10 cellular contexts compared by ENCODE assay signal in genomic region chr16:71929048-71929447, GRCh38. TPM values are rescaled to one million over a fixed set of nuclear protein-coding genes. Genes with fewer than 3 reads are reported as not detected.
DNase-seq lines count a peak whose midpoint lies in the region; ATAC-seq and TF ChIP-seq lines count a peak whose summit lies in the region.
"Had no signal": no experiment of that assay in that cellular context is flagged by ENCODE, and none has a peak within 500 bp of the region (broad histone marks: within the 10 kb centered on the region; RNA-seq: fewer than 3 reads in every experiment).

No MANE protein-coding gene starts in this region.

- no peaks in the 10 kb centered on the region for H3K9me2 ChIP-seq in GM23248 (ENCODE audit: insufficient read depth)

- H3K27me3 ChIP-seq in GM23248 (replicated peaks; ENCODE audit: insufficient read depth), result no peaks in the 10 kb centered on the region

- H3K9me3 ChIP-seq in GM23248 (ENCODE audit: low read depth), result no peaks in the 10 kb centered on the region

- peaks cover 97% of the 10 kb centered on the region for H3K36me3 Mint-ChIP-seq in stimulated activated effector memory CD8-positive, alpha-beta T cell treated with anti-CD3 and anti-CD28 coated beads, Interleukin-12 subunit alpha, Interleukin-12 subunit beta, amount 100 ng/mL, for 72 hours

- no peak for TF ChIP-seq CTCF in astrocyte of the spinal cord (IDR thresholded peaks at IDR 0.05; ENCODE audit: low read depth, low read length)

- H3K4me2 ChIP-seq in GM23248 (ENCODE audit: unreplicated experiment), result peak overlapping the region; percentile 31

- H3K9ac ChIP-seq in GM23248, result peak overlapping the region; percentile 28; the same call in 1 of the 2 replicates

- peaks cover 44% of the 10 kb centered on the region for H3K4me1 ChIP-seq in GM23248 (ENCODE audit: insufficient read depth)

- H3K4me3 ChIP-seq in GM23248, result no peak overlapping the region
- H3K4me3 ChIP-seq in astrocyte of the spinal cord (ENCODE audit: low read depth, low read length), result no peak overlapping the region
- H3K4me3 ChIP-seq: lung had no signal

- H3K4me1 Mint-ChIP-seq in stimulated activated effector memory CD8-positive, alpha-beta T cell treated with anti-CD3 and anti-CD28 coated beads, Interleukin-12 subunit alpha, Interleukin-12 subunit beta, amount 100 ng/mL, for 72 hours, result peaks cover 12% of the 10 kb centered on the region

- H3K4me3 Mint-ChIP-seq in stimulated activated effector memory CD8-positive, alpha-beta T cell treated with anti-CD3 and anti-CD28 coated beads, Interleukin-12 subunit alpha, Interleukin-12 subunit beta, amount 100 ng/mL, for 72 hours, result no peak overlapping the region
- H3K4me3 Mint-ChIP-seq: activated CD4-positive, alpha-beta T cell treated with anti-CD3 and anti-CD28 coated beads, Interleukin-2, amount 10 ng/mL, durations not matched to agents 24 days and 14 days had no signal

- in situ Hi-C loops in GM23248 (cut with MboI), result no loop called here
- in situ Hi-C loops in astrocyte of the spinal cord (cut with HindIII; ENCODE audit: low sequenced_read_pairs), result no loop called here

- no peak for ATAC-seq in stimulated activated effector memory CD8-positive, alpha-beta T cell treated with anti-CD3 and anti-CD28 coated beads, Interleukin-12 subunit alpha, Interleukin-12 subunit beta, amount 100 ng/mL, for 72 hours
- ATAC-seq in HG02759 (IDR thresholded peaks at IDR 0.05; ENCODE audit: unreplicated experiment) (no peak), HG02588 (IDR thresholded peaks at IDR 0.05; ENCODE audit: unreplicated experiment) (no peak)

- DNase-seq in GM23248, result peak; percentile 87
- peak; percentile 84 for DNase-seq in astrocyte of the spinal cord (ENCODE audit: low read depth, low spot score)
- peak; percentile 80 for DNase-seq in hepatic stellate cell (ENCODE audit: low spot score)
- no peak for DNase-seq in stimulated activated effector memory CD8-positive, alpha-beta T cell treated with anti-CD3 and anti-CD28 coated beads, Interleukin-12 subunit alpha, Interleukin-12 subunit beta, amount 100 ng/mL, for 72 hours (ENCODE audit: low spot score in 2 of 2)
- no peak for DNase-seq in NK-92 (lab: John Stamatoyannopoulos, UW; ENCODE audit: unreplicated experiment)
- DNase-seq: activated CD4-positive, alpha-beta T cell treated with anti-CD3 and anti-CD28 coated beads, Interleukin-2, amount 10 ng/mL, durations not matched to agents 24 days and 14 days; KG1 had no signal

- peak overlapping the region; percentile 68 for H3K27ac ChIP-seq in GM23248

- no peak overlapping the region for H2AFZ ChIP-seq in GM23248

- peaks cover 44% of the 10 kb centered on the region for H3F3A ChIP-seq in GM23248 (ENCODE audit: insufficient read depth)

- 3 to 5% methylated on average over 3 of the region's 3 CpGs for WGBS in GM23248 (ENCODE audit: low coverage in 1 of 2, low lambda C conversion rate in 2 of 2, missing lambda C conversion rate in 2 of 2), 2 experiments

- H3K79me2 ChIP-seq in GM23248 (ENCODE audit: insufficient read depth), result peaks cover 74% of the 10 kb centered on the region

- peak overlapping the region; percentile 10 for H3K27ac Mint-ChIP-seq in stimulated activated effector memory CD8-positive, alpha-beta T cell treated with anti-CD3 and anti-CD28 coated beads, Interleukin-12 subunit alpha, Interleukin-12 subunit beta, amount 100 ng/mL, for 72 hours
- H3K27ac Mint-ChIP-seq: activated CD4-positive, alpha-beta T cell treated with anti-CD3 and anti-CD28 coated beads, Interleukin-2, amount 10 ng/mL, durations not matched to agents 24 days and 14 days had no signal

- H3K36me3 ChIP-seq in GM23248 (ENCODE audit: low read depth), result peaks cover 32% of the 10 kb centered on the region

- H4K20me1 ChIP-seq in GM23248 (ENCODE audit: insufficient read depth), result peaks cover 12% of the 10 kb centered on the region; the same call in 1 of the 2 replicates

- H3K9me3 Mint-ChIP-seq in stimulated activated effector memory CD8-positive, alpha-beta T cell treated with anti-CD3 and anti-CD28 coated beads, Interleukin-12 subunit alpha, Interleukin-12 subunit beta, amount 100 ng/mL, for 72 hours, result no peaks in the 10 kb centered on the region
- H3K9me3 Mint-ChIP-seq: activated CD4-positive, alpha-beta T cell treated with anti-CD3 and anti-CD28 coated beads, Interleukin-2, amount 10 ng/mL, durations not matched to agents 24 days and 14 days had no signal

RNA-seq across cellular contexts. Expression of gene IST1, which starts 33.7 kb away (rescaled TPM):
- total RNA-seq in GM23248 (2014; rRNA removed; shearing (Covaris generic)), result 149 and 175 TPM in 2 replicates
- 102 and 113 TPM in 2 replicates for polyA plus RNA-seq in GM23248 (2016; fragmentation: Nextera tagmentation; extraction: Ambion mirVana)

RNA-seq across cellular contexts. Expression of gene ZNF821, which starts 45.1 kb away (rescaled TPM):
- total RNA-seq in GM23248 (2014; rRNA removed; shearing (Covaris generic)), result 17.8 and 21.4 TPM in 2 replicates
- 5.7 and 6.3 TPM in 2 replicates for polyA plus RNA-seq in GM23248 (2016; fragmentation: Nextera tagmentation; extraction: Ambion mirVana)

Comparison
In these comparisons a context has a peak if more than half of its experiments do, and no peak if none do; other contexts are left out.
1. DNase-seq: peak in GM23248 (single experiment), astrocyte of the spinal cord (single experiment) and hepatic stellate cell (single experiment); none in stimulated activated effector memory CD8-positive, alpha-beta T cell treated with anti-CD3 and anti-CD28 coated beads, Interleukin-12 subunit alpha, Interleukin-12 subunit beta, amount 100 ng/mL, for 72 hours (0 of 2) and NK-92 (single experiment).